1 cellular context compared by ENCODE assay signal in genomic region chr2:208556954-208557601, GRCh38.
TF ChIP-seq lines count a peak whose summit lies in the region.

No MANE protein-coding gene starts in this region.

TF ChIP-seq in K562, 482 proteins besides CTCF, POLR2A, EP300 and RAD21 (continued from another document and continues in another):
- no peak for TF ChIP-seq ZBTB40 (IDR thresholded peaks at IDR 0.05)
- TF ChIP-seq ZBTB40 (CRISPR knock-in tag; IDR thresholded peaks at IDR 0.05) = no peak
- no peak for TF ChIP-seq ZNF507 (tag; conservative IDR thresholded peaks at IDR 0.05)
- TF ChIP-seq ZNF354B (CRISPR knock-in tag; IDR thresholded peaks at IDR 0.05) = no peak
- TF ChIP-seq NFE2 (IDR thresholded peaks at IDR 0.05; ENCODE audit: low read depth) = peak; percentile 40
- TF ChIP-seq ELF2 (CRISPR knock-in tag; IDR thresholded peaks at IDR 0.05) = no peak
- TF ChIP-seq MAZ (CRISPR knock-in tag; conservative IDR thresholded peaks at IDR 0.05 in 1 of 2, IDR thresholded peaks at IDR 0.05 in 1 of 2) = 0 out of 4 replicates have a peak, but pooled peaks of 1 of the 2 experiments have one; percentile 1
- TF ChIP-seq TBL1XR1 (IDR thresholded peaks at IDR 0.05; ENCODE audit: low read length in 2 of 2) = no peak; a peak in 1 of 4 replicates
- no peak for TF ChIP-seq POU5F1 (IDR thresholded peaks at IDR 0.05; ENCODE audit: borderline replicate concordance, low read depth, low read length, partially characterized antibody)
- TF ChIP-seq SRSF7 (optimal IDR thresholded peaks at IDR 0.05; ENCODE audit: low read depth, low read length) = no peak
- TF ChIP-seq ZNF134 (CRISPR knock-in tag; conservative IDR thresholded peaks at IDR 0.05) = no peak
- TF ChIP-seq ADNP (tag; IDR thresholded peaks at IDR 0.05) = no peak
- no peak for TF ChIP-seq ILF3 (IDR thresholded peaks at IDR 0.05; ENCODE audit: borderline replicate concordance)
- TF ChIP-seq HMG20A (CRISPR knock-in tag; conservative IDR thresholded peaks at IDR 0.05) = no peak
- no peak for TF ChIP-seq XRCC5 (IDR thresholded peaks at IDR 0.05; ENCODE audit: low read depth, low read length)
- TF ChIP-seq MTA3 (IDR thresholded peaks at IDR 0.05; ENCODE audit: borderline replicate concordance) = no peak
- no peak for TF ChIP-seq DEAF1 (CRISPR knock-in tag; IDR thresholded peaks at IDR 0.05)
- TF ChIP-seq MXD1 (CRISPR knock-in tag; IDR thresholded peaks at IDR 0.05; ENCODE audit: borderline replicate concordance, poor library complexity, severe bottlenecking) = no peak
- TF ChIP-seq HDAC3 (IDR thresholded peaks at IDR 0.05; ENCODE audit: borderline replicate concordance, partially characterized antibody) = peak; percentile 46
- peak; percentile 59 for TF ChIP-seq NCOR1 (IDR thresholded peaks at IDR 0.05)
- TF ChIP-seq HES1 (IDR thresholded peaks at IDR 0.05; ENCODE audit: low read depth) = no peak
- no peak for TF ChIP-seq TGIF2 (CRISPR knock-in tag; IDR thresholded peaks at IDR 0.05)
- TF ChIP-seq ELF1 (tag; IDR thresholded peaks at IDR 0.05) = no peak
- no peak for TF ChIP-seq OTX1 (CRISPR knock-in tag; IDR thresholded peaks at IDR 0.05)
- TF ChIP-seq TCF7L2 (IDR thresholded peaks at IDR 0.05; ENCODE audit: low read depth, low read length) = no peak
- TF ChIP-seq ZFP36 (IDR thresholded peaks at IDR 0.05; ENCODE audit: low read depth, low read length, partially characterized antibody) = no peak
- TF ChIP-seq KAT8 (IDR thresholded peaks at IDR 0.05; ENCODE audit: low read depth) = no peak
- TF ChIP-seq PKNOX1 (IDR thresholded peaks at IDR 0.05) = peak; percentile 34; the same call in 1 of the 2 replicates
- TF ChIP-seq USF1 (CRISPR knock-in tag; IDR thresholded peaks at IDR 0.05) = no peak
- TF ChIP-seq CREB1 (IDR thresholded peaks at IDR 0.05) = no peak
- no peak for TF ChIP-seq CREB1 (CRISPR knock-in tag; IDR thresholded peaks at IDR 0.05)
- no peak for TF ChIP-seq ZBTB43 (CRISPR knock-in tag; IDR thresholded peaks at IDR 0.05)
- TF ChIP-seq PREB (CRISPR knock-in tag; IDR thresholded peaks at IDR 0.05) = no peak
- TF ChIP-seq MTA2 (IDR thresholded peaks at IDR 0.05; ENCODE audit: low read depth) = 0 out of 2 replicates have a peak, but pooled peaks have one; percentile 28
- TF ChIP-seq ZNF518B (CRISPR knock-in tag; IDR thresholded peaks at IDR 0.05) = no peak
- peak; percentile 82 for TF ChIP-seq HMBOX1 (IDR thresholded peaks at IDR 0.05)
- no peak for TF ChIP-seq HMG20B (CRISPR knock-in tag; IDR thresholded peaks at IDR 0.05)
- no peak for TF ChIP-seq MEF2D (tag; conservative IDR thresholded peaks at IDR 0.05; ENCODE audit: low read depth)
- no peak for TF ChIP-seq HIVEP1 (CRISPR knock-in tag; IDR thresholded peaks at IDR 0.05)
- TF ChIP-seq SRF (CRISPR knock-in tag; IDR thresholded peaks at IDR 0.05) = no peak
- no peak for TF ChIP-seq SRSF3 (IDR thresholded peaks at IDR 0.05; ENCODE audit: insufficient read depth, low read length)
- no peak for TF ChIP-seq DMBX1 (CRISPR knock-in tag; IDR thresholded peaks at IDR 0.05; ENCODE audit: borderline replicate concordance)
- TF ChIP-seq MAFF (IDR thresholded peaks at IDR 0.05; ENCODE audit: low read length) = no peak
- TF ChIP-seq ZNF133 (CRISPR knock-in tag; IDR thresholded peaks at IDR 0.05) = no peak
- no peak for TF ChIP-seq SIN3A (IDR thresholded peaks at IDR 0.05; ENCODE audit: borderline replicate concordance in 2 of 2, control insufficient read depth in 1 of 2, low read depth in 2 of 2, low read length in 2 of 2)
